ENCODE assay signal across 8 cellular contexts in genomic region chr1:56644941-56645662, GRCh38. TPM values are rescaled to one million over a fixed set of nuclear protein-coding genes. Genes with fewer than 3 reads are reported as not detected.
DNase-seq lines count a peak whose midpoint lies in the region; ATAC-seq, FAIRE-seq and TF ChIP-seq lines count a peak whose summit lies in the region.

Gene PRKAA2 (plus strand): TSS chr1:56645314. CDS start chr1:56645388, 74 bp downstream.

- no peaks in the 10 kb centered on the region for H3K9me3 Mint-ChIP-seq in stimulated activated naive B cell treated with anti-CD40 and anti-IgM and Interleukin-4, amounts not matched to agents 10 μg/mL and 1 μg/mL and 100 μg/mL, for 72 hours

- no peaks in the 10 kb centered on the region for H3K36me3 ChIP-seq in BE2C

- intact Hi-C loops in left colon (cut with DNase I, micrococcal nuclease): no loop called here

- no peaks in the 10 kb centered on the region for H3K9me3 ChIP-seq in BE2C

- H3K27ac Mint-ChIP-seq in stimulated activated naive B cell treated with anti-CD40 and anti-IgM and Interleukin-4, amounts not matched to agents 10 μg/mL and 1 μg/mL and 100 μg/mL, for 72 hours: peak within 1 kb of the TSS; percentile 86

- no peak for TF ChIP-seq CTCF in BE2C (IDR thresholded peaks at IDR 0.05; ENCODE audit: low read depth, low read length)
- TF ChIP-seq CTCF in choroid plexus epithelial cell (conservative IDR thresholded peaks at IDR 0.05; ENCODE audit: low read depth, low read length): no peak

- ATAC-seq in GM19372 (IDR thresholded peaks at IDR 0.05; ENCODE audit: low read depth, unreplicated experiment): peak; percentile 66
- ATAC-seq in left colon: peak; percentile 76
- peak; percentile 88 for ATAC-seq in stimulated activated naive B cell treated with anti-CD40 and anti-IgM and Interleukin-4, amounts not matched to agents 10 μg/mL and 1 μg/mL and 100 μg/mL, for 72 hours (replicated peaks)

- peaks cover 41 to 46% of the 10 kb centered on the region in 2 donors for H3K27me3 Mint-ChIP-seq in stimulated activated naive B cell treated with anti-CD40 and anti-IgM and Interleukin-4, amounts not matched to agents 10 μg/mL and 1 μg/mL and 100 μg/mL, for 72 hours

- no peaks in the 10 kb centered on the region for H3K36me3 Mint-ChIP-seq in stimulated activated naive B cell treated with anti-CD40 and anti-IgM and Interleukin-4, amounts not matched to agents 10 μg/mL and 1 μg/mL and 100 μg/mL, for 72 hours

- H3K4me3 Mint-ChIP-seq in stimulated activated naive B cell treated with anti-CD40 and anti-IgM and Interleukin-4, amounts not matched to agents 10 μg/mL and 1 μg/mL and 100 μg/mL, for 72 hours: peak within 1 kb of the TSS; percentile 82 to 84

- FAIRE-seq in RCC 7860 (lab: Jason Lieb, UNC): no peak

- H3K27me3 ChIP-seq in BE2C: peaks cover 23% of the 10 kb centered on the region

- H3K4me3 ChIP-seq in BE2C (ENCODE audit: low read depth, low read length) (peak within 1 kb of the TSS; percentile 31), choroid plexus epithelial cell (ENCODE audit: low read depth, low read length) (peak within 1 kb of the TSS; percentile 70)

- DNase-seq in BE2C (peak; percentile 26), NCI-H69 (lab: John Stamatoyannopoulos, UW) (peak; percentile 56), choroid plexus epithelial cell (ENCODE audit: low read depth) (no peak), left colon (peak; percentile 31 to 63), RCC 7860 (ENCODE audit: low spot score) (no peak), DMS114 treated with DMSO at 0.1 percent for 48 hours (lab: John Stamatoyannopoulos, UW; ENCODE audit: unreplicated experiment) (no peak)
- DNase-seq in stimulated activated naive B cell treated with anti-CD40 and anti-IgM and Interleukin-4, amounts not matched to agents 10 μg/mL and 1 μg/mL and 100 μg/mL, for 72 hours: peak; percentile 9

- no peaks in the 10 kb centered on the region for H3K4me1 ChIP-seq in BE2C

- H3K4me1 Mint-ChIP-seq in stimulated activated naive B cell treated with anti-CD40 and anti-IgM and Interleukin-4, amounts not matched to agents 10 μg/mL and 1 μg/mL and 100 μg/mL, for 72 hours: peaks cover 8 to 23% of the 10 kb centered on the region in 2 donors

RNA-seq across cellular contexts. Expression of gene PRKAA2, which starts in this region (rescaled TPM):
- not detected for polyA plus RNA-seq in BE2C (2012; ENCODE audit: insufficient read depth, insufficient read length, low read depth)
- total RNA-seq in left colon: 1 to 10 TPM; 3.5 to 4.4 TPM

Comparison
In these comparisons a context has a peak if more than half of its experiments do, and no peak if none do; other contexts are left out.
1. DNase-seq: peak in BE2C (single experiment), NCI-H69 (single experiment), left colon (2 of 2) and stimulated activated naive B cell treated with anti-CD40 and anti-IgM and Interleukin-4, amounts not matched to agents 10 μg/mL and 1 μg/mL and 100 μg/mL, for 72 hours (single experiment); none in choroid plexus epithelial cell (single experiment), RCC 7860 (single experiment) and DMS114 treated with DMSO at 0.1 percent for 48 hours (single experiment).
2. Peak in every context shown above with its lines, with median percentiles within 50 percentile points of each other: ATAC-seq.